Comparison of ENCODE assay signal across 8 cellular contexts in genomic region chr9:71604197-71605063, GRCh38.
DNase-seq lines count a peak whose midpoint lies in the region; ATAC-seq, FAIRE-seq and TF ChIP-seq lines count a peak whose summit lies in the region.

No MANE protein-coding gene starts in this region.

- H3K9me3 Mint-ChIP-seq in neural progenitor cell = peaks cover 6% of the 10 kb centered on the region

- H3K27me3 ChIP-seq in OCI-LY1 (ENCODE audit: insufficient read depth, low read length) (no peaks in the 10 kb centered on the region), fibroblast of lung (ENCODE audit: control insufficient read depth, insufficient read depth, low read length) (no peaks in the 10 kb centered on the region), neural progenitor cell (no peaks in the 10 kb centered on the region)

- H3K4me2 ChIP-seq in OCI-LY1 (ENCODE audit: low read length) (no peak overlapping the region), fibroblast of lung (ENCODE audit: extremely low read depth, insufficient read depth, low read length) (no peak overlapping the region), neural progenitor cell (no peak overlapping the region)

- H3K4me3 Mint-ChIP-seq in neural progenitor cell = no peak overlapping the region

- no peak overlapping the region for H3K27ac Mint-ChIP-seq in neural progenitor cell

- H3K4me1 ChIP-seq in OCI-LY1 (ENCODE audit: insufficient read depth, low read length, severe bottlenecking) (no peaks in the 10 kb centered on the region), fibroblast of lung (ENCODE audit: control insufficient read depth, extremely low read depth, insufficient read depth, low read length) (no peaks in the 10 kb centered on the region), neural progenitor cell (peaks cover 9% of the 10 kb centered on the region)

- no peaks in the 10 kb centered on the region for H3K36me3 Mint-ChIP-seq in neural progenitor cell

- no peaks in the 10 kb centered on the region for H4K20me1 ChIP-seq in OCI-LY1 (ENCODE audit: insufficient read depth, low read length)
- H4K20me1 ChIP-seq in fibroblast of lung (ENCODE audit: control insufficient read depth, extremely low read depth, insufficient read depth, low read length) = no peaks in the 10 kb centered on the region
- H4K20me1 ChIP-seq in neural progenitor cell (ENCODE audit: low read depth) = no peaks in the 10 kb centered on the region

- peak; percentile 84 for ATAC-seq in HG03520 (IDR thresholded peaks at IDR 0.05; ENCODE audit: unreplicated experiment)

- no peak overlapping the region for H3K27ac ChIP-seq in C4-2B
- H3K27ac ChIP-seq in OCI-LY1 (ENCODE audit: low read depth, low read length, poor library complexity, severe bottlenecking) = no peak overlapping the region
- H3K27ac ChIP-seq in fibroblast of lung (ENCODE audit: insufficient read depth, low read length) = no peak overlapping the region
- H3K27ac ChIP-seq in neural progenitor cell = no peak overlapping the region
- no peak overlapping the region for H3K27ac ChIP-seq in substantia nigra (ENCODE audit: low read depth, low read length, poor library complexity, severe bottlenecking)

- no peaks in the 10 kb centered on the region for H3K9me2 ChIP-seq in OCI-LY1 (ENCODE audit: low read depth, low read length)

- H2AFZ ChIP-seq in OCI-LY1 (ENCODE audit: low read length) (no peak overlapping the region), fibroblast of lung (ENCODE audit: low read length) (no peak overlapping the region), neural progenitor cell (replicated peaks) (no peak overlapping the region)

- H3K4me3 ChIP-seq in OCI-LY1 (ENCODE audit: low read depth, low read length, poor library complexity, severe bottlenecking) (no peak overlapping the region), fibroblast of lung (replicated peaks in 1 of 4; ENCODE audit: control extremely low read depth in 1 of 4, insufficient read depth in 1 of 4, low read depth in 3 of 4, low read length in 4 of 4) (no peak overlapping the region), neural progenitor cell (no peak overlapping the region)

- DNase-seq in GM19239 (ENCODE audit: insufficient read length, low spot score) (peak; percentile 30), activated T-cell treated with anti-CD3 and anti-CD28 coated beads for 48 hours (ENCODE audit: low read depth) (peak; percentile 59), fibroblast of lung (ENCODE audit: low read depth in 2 of 2) (peak; percentile 57 to 82), neural progenitor cell (ENCODE audit: low spot score) (peak; percentile 87), substantia nigra (lab: John Stamatoyannopoulos, UW) (peak in 45 of 49 donors; percentile 0 to 80 (median 49))

- H3F3A ChIP-seq in OCI-LY1 (ENCODE audit: insufficient read depth, low read length) (no peaks in the 10 kb centered on the region), neural progenitor cell (ENCODE audit: low read depth) (peaks cover 5% of the 10 kb centered on the region)

- peaks cover 2% of the 10 kb centered on the region for H3K27me3 Mint-ChIP-seq in neural progenitor cell (ENCODE audit: insufficient read depth, low read depth)

- TF ChIP-seq CTCF in C4-2B (conservative IDR thresholded peaks at IDR 0.05) (peak; percentile 87), OCI-LY1 (IDR thresholded peaks at IDR 0.05; ENCODE audit: low read length) (peak; percentile 77), fibroblast of lung (conservative IDR thresholded peaks at IDR 0.05 in 1 of 2, IDR thresholded peaks at IDR 0.05 in 1 of 2; ENCODE audit: low read depth in 1 of 2, low read length in 2 of 2) (peak; percentile 82 to 86), neural progenitor cell (IDR thresholded peaks at IDR 0.05) (peak; percentile 97)

- no peak overlapping the region for H3K9ac ChIP-seq in OCI-LY1 (ENCODE audit: low read length)
- H3K9ac ChIP-seq in fibroblast of lung (ENCODE audit: insufficient read depth, low read length) = no peak overlapping the region
- no peak overlapping the region for H3K9ac ChIP-seq in neural progenitor cell

- FAIRE-seq in GM19239 (lab: Jason Lieb, UNC) = peak; percentile 82

- H3K4me1 Mint-ChIP-seq in neural progenitor cell = peaks cover 2% of the 10 kb centered on the region

- no peaks in the 10 kb centered on the region for H3K9me3 ChIP-seq in OCI-LY1 (ENCODE audit: low read length)
- no peaks in the 10 kb centered on the region for H3K9me3 ChIP-seq in fibroblast of lung (ENCODE audit: control insufficient read depth, insufficient read depth, low read depth, low read length)
- H3K9me3 ChIP-seq in neural progenitor cell (ENCODE audit: low read depth) = no peaks in the 10 kb centered on the region

- H3K79me2 ChIP-seq in OCI-LY1 (ENCODE audit: insufficient read depth, low read length) (no peaks in the 10 kb centered on the region), fibroblast of lung (ENCODE audit: control insufficient read depth, insufficient read depth, low read length) (no peaks in the 10 kb centered on the region), neural progenitor cell (ENCODE audit: low read depth) (no peaks in the 10 kb centered on the region)

- no peaks in the 10 kb centered on the region for H3K36me3 ChIP-seq in OCI-LY1 (ENCODE audit: insufficient read depth, low read length)
- H3K36me3 ChIP-seq in fibroblast of lung (ENCODE audit: control insufficient read depth, insufficient read depth, low read length) = no peaks in the 10 kb centered on the region
- H3K36me3 ChIP-seq in neural progenitor cell = no peaks in the 10 kb centered on the region

Comparison
In these comparisons a context has a peak if more than half of its experiments do, and no peak if none do; other contexts are left out.
1. DNase-seq: peak in every context shown above with its lines; median percentile 87 in neural progenitor cell; 70 in fibroblast of lung; 59 in activated T-cell treated with anti-CD3 and anti-CD28 coated beads for 48 hours; 49 in substantia nigra; 30 in GM19239.